In the genomic region with DNA sequence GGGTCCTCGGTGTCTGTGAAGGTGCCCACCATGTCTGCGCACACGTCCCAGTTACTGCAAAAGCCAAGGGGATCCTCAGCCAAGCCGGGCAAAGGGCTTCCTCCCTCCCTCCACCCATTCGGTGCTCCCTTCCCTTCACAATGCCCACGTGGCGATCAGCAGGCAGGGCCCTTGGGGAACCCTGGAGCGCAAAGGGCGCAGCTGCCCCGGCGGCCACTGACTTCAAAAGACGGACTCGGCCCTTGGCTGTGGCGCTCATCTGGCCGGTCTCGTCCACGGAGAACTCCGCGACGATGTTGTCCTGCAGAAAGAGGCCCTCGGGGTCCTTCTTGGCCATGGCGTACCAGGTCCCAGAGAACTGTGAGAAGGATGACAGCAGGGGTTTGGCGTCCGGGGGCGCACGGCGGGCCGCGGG, we compare ENCODE assay signal across 15 cellular contexts. TPM values are rescaled to one million over a fixed set of nuclear protein-coding genes. Genes with fewer than 3 reads are reported as not detected.
DNase-seq lines count a peak whose midpoint lies in the region; FAIRE-seq and TF ChIP-seq lines count a peak whose summit lies in the region.
"Had no signal": no experiment of that assay in that cellular context is flagged by ENCODE, and none has a peak within 500 bp of the region (broad histone marks: within the 10 kb centered on the region; RNA-seq: fewer than 3 reads in every experiment).

No MANE protein-coding gene starts in this region.

- no peak overlapping the region for H3K23ac ChIP-seq in neuronal stem cell (ENCODE audit: low read depth, low read length, poor library complexity)

- TF ChIP-seq POLR2A in H54 (IDR thresholded peaks at IDR 0.05; ENCODE audit: low read depth, low read length): no peak

- no peak overlapping the region for H3K27ac ChIP-seq in cardiac muscle cell
- H3K27ac ChIP-seq in neuronal stem cell (replicated peaks; ENCODE audit: low read length): no peak overlapping the region
- no peak overlapping the region for H3K27ac ChIP-seq in urinary bladder (ENCODE audit: low read depth)

- peaks cover 8% of the 10 kb centered on the region for H3K27me3 Mint-ChIP-seq in glutamatergic neuron (ENCODE audit: unreplicated experiment)

- H2BK120ac ChIP-seq in neuronal stem cell (ENCODE audit: low read depth, low read length): no peak overlapping the region

- no peak overlapping the region for H3K18ac ChIP-seq in neuronal stem cell (ENCODE audit: low read length)

- peak overlapping the region; percentile 30 for H3K4me3 Mint-ChIP-seq in glutamatergic neuron (ENCODE audit: unreplicated experiment)

- no peak overlapping the region for H4K91ac ChIP-seq in neuronal stem cell (ENCODE audit: low read depth, low read length, poor library complexity)

- H3K27me3 ChIP-seq in cardiac muscle cell (peaks cover 73% of the 10 kb centered on the region), neuronal stem cell (ENCODE audit: control insufficient read depth in 3 of 3, insufficient read depth in 3 of 3, low read depth in 1 of 3, low read length in 3 of 3) (peaks cover 20 to 86% (median 40%) of the 10 kb centered on the region in 3 experiments)

- H3K27ac Mint-ChIP-seq in glutamatergic neuron (ENCODE audit: unreplicated experiment): no peak overlapping the region
- H3K27ac Mint-ChIP-seq: naive B cell had no signal

- H3K4me1 ChIP-seq in cardiac muscle cell (ENCODE audit: low read depth) (no peaks in the 10 kb centered on the region), neuronal stem cell (ENCODE audit: control insufficient read depth in 2 of 2, insufficient read depth in 1 of 2, low read depth in 1 of 2, low read length in 2 of 2) (peaks cover 0 to 3% of the 10 kb centered on the region in 2 donors), urinary bladder (ENCODE audit: insufficient read depth) (no peaks in the 10 kb centered on the region)

- H3K14ac ChIP-seq in neuronal stem cell (ENCODE audit: low read length): no peak overlapping the region

- peak overlapping the region; percentile 75 for H2AFZ ChIP-seq in neuronal stem cell (ENCODE audit: low read length)

- H2BK15ac ChIP-seq in neuronal stem cell (ENCODE audit: low read length): no peak overlapping the region

- no peak overlapping the region for H2BK12ac ChIP-seq in neuronal stem cell (ENCODE audit: low read length)

- no peak for FAIRE-seq in H54 (lab: Jason Lieb, UNC)

- peaks cover 4% of the 10 kb centered on the region for H3K9me3 Mint-ChIP-seq in glutamatergic neuron (ENCODE audit: unreplicated experiment)
- H3K9me3 Mint-ChIP-seq: naive B cell had no signal

- DNase-seq in cardiac muscle cell (ENCODE audit: low read depth in 1 of 2, low spot score in 1 of 2) (no peak), cardiac septum (ENCODE audit: low spot score) (no peak), glutamatergic neuron (peak; percentile 29), neuronal stem cell (ENCODE audit: low spot score) (no peak), H54 (ENCODE audit: insufficient read length, low spot score) (no peak), GF-D8 (lab: John Stamatoyannopoulos, UW) (no peak)
- no peak for DNase-seq in activated CD4-positive, alpha-beta T cell treated with anti-CD3 and anti-CD28 coated beads, Interleukin-2, amount 50 U/mL, for 4 hours
- DNase-seq: activated naive CD4-positive, alpha-beta T cell treated with Interleukin-2 at 50 U/mL for 16 hours; naive B cell; NCI-H1105 treated with DMSO at 0.1 percent for 48 hours; NCI-H774; stimulated activated CD4-positive, alpha-beta T cell treated with anti-CD3 and anti-CD28 coated beads, Interleukin-2, amount 100 ng/mL, for 48 hours; stimulated activated naive CD8-positive, alpha-beta T cell treated with anti-CD3 and anti-CD28 coated beads, Interleukin-15, Interleukin-2, amounts not matched to agents 100 U/mL and 50 U/mL, for 24 hours had no signal

- H3K4me3 ChIP-seq in cardiac muscle cell (peak overlapping the region; percentile 27), neuronal stem cell (ENCODE audit: low read length in 2 of 2) (no peak overlapping the region), urinary bladder (ENCODE audit: low read depth, low read length) (peak overlapping the region; percentile 60)

- intact Hi-C loops in cardiac septum (cut with DNase I): no loop called here

- H2BK5ac ChIP-seq in neuronal stem cell (ENCODE audit: low read length): no peak overlapping the region

- no peak overlapping the region for H3K4ac ChIP-seq in neuronal stem cell (ENCODE audit: low read length)

- no peaks in the 10 kb centered on the region for H3K79me1 ChIP-seq in neuronal stem cell (ENCODE audit: low read depth, low read length)

- peaks cover 6% of the 10 kb centered on the region for H3K4me1 Mint-ChIP-seq in glutamatergic neuron (ENCODE audit: low read depth, unreplicated experiment)

- H3K36me3 Mint-ChIP-seq in glutamatergic neuron (ENCODE audit: unreplicated experiment): peaks cover 4% of the 10 kb centered on the region
- H3K36me3 Mint-ChIP-seq: naive B cell had no signal

- peak overlapping the region; percentile 92 for H3K4me2 ChIP-seq in neuronal stem cell (ENCODE audit: insufficient read depth, low read length, poor library complexity, severe bottlenecking)

- H3K9me3 ChIP-seq in cardiac muscle cell (ENCODE audit: low read depth): no peaks in the 10 kb centered on the region
- H3K9me3 ChIP-seq in neuronal stem cell (replicated peaks in 1 of 2; ENCODE audit: control insufficient read depth in 2 of 2, insufficient read depth in 1 of 2, low read depth in 1 of 2, low read length in 2 of 2): peaks cover 0 to 2% of the 10 kb centered on the region in 2 donors

- no peak overlapping the region for H3K9ac ChIP-seq in neuronal stem cell (ENCODE audit: low read depth, low read length, poor library complexity)

- no peak overlapping the region for H4K8ac ChIP-seq in neuronal stem cell (ENCODE audit: low read depth, low read length)

- no peaks in the 10 kb centered on the region for H3K36me3 ChIP-seq in cardiac muscle cell
- no peaks in the 10 kb centered on the region for H3K36me3 ChIP-seq in neuronal stem cell (replicated peaks in 1 of 2; ENCODE audit: control insufficient read depth in 2 of 2, insufficient read depth in 2 of 2, low read length in 2 of 2)
- H3K36me3 ChIP-seq in urinary bladder (ENCODE audit: insufficient read depth): no peaks in the 10 kb centered on the region

- WGBS in neuronal stem cell (ENCODE audit: extremely low coverage in 2 of 2, insufficient read length in 2 of 2, insufficient replicate concordance in 1 of 2), 2 donors: no CpG with 5 or more reads among the region's 29 CpGs
- 16% methylated on average over 29 of the region's 29 CpGs for WGBS in urinary bladder

- peak overlapping the region; percentile 25 for H2AK5ac ChIP-seq in neuronal stem cell (ENCODE audit: low read depth, low read length)

- TF ChIP-seq CTCF in cardiac muscle cell (IDR thresholded peaks at IDR 0.05; ENCODE audit: low read depth, low read length): no peak
- TF ChIP-seq CTCF in glutamatergic neuron (IDR thresholded peaks at IDR 0.05; ENCODE audit: partially characterized antibody, unreplicated experiment): no peak

RNA-seq across cellular contexts. Expression of a gene that starts 0.6 kb away (rescaled TPM):
- not detected in 2 replicates for total RNA-seq in cardiac muscle cell
- 0.86 TPM in 1 of 2 replicates, not detected in the other for polyA plus RNA-seq in cardiac muscle cell
- 2.1 TPM for total RNA-seq in cardiac septum
- not detected for total RNA-seq in glutamatergic neuron (ENCODE audit: unreplicated experiment)
- polyA plus RNA-seq in neuronal stem cell (2013, experiment 1 of 2): 0.06 TPM
- 0.06 TPM for polyA plus RNA-seq in neuronal stem cell (2013, experiment 2 of 2)
- total RNA-seq in urinary bladder: 1.9 TPM
- 40.6 TPM for polyA plus RNA-seq in urinary bladder
- polyA plus RNA-seq: AG04450 had no signal

RNA-seq across cellular contexts. Expression of a gene that starts 11.9 kb away (rescaled TPM):
- total RNA-seq in cardiac muscle cell (not detected in 2 replicates), cardiac septum (not detected), glutamatergic neuron (ENCODE audit: unreplicated experiment) (not detected), urinary bladder (not detected)
- polyA plus RNA-seq in cardiac muscle cell (0.12 and 0.29 TPM in 2 replicates), urinary bladder (0.06 TPM)
- polyA plus RNA-seq in neuronal stem cell (2013, experiment 1 of 2): not detected
- polyA plus RNA-seq in neuronal stem cell (2013, experiment 2 of 2): not detected
- polyA plus RNA-seq: AG04450 had no signal

RNA-seq across cellular contexts. Expression of a gene that starts 34.0 kb away (rescaled TPM):
- total RNA-seq in cardiac muscle cell (not detected in 2 replicates), cardiac septum (0.08 TPM), glutamatergic neuron (ENCODE audit: unreplicated experiment) (not detected), urinary bladder (0.16 TPM)
- polyA plus RNA-seq in cardiac muscle cell (not detected in 2 replicates), urinary bladder (0.25 TPM)
- polyA plus RNA-seq in neuronal stem cell (2013, experiment 1 of 2): 0.01 TPM
- not detected for polyA plus RNA-seq in neuronal stem cell (2013, experiment 2 of 2)
- polyA plus RNA-seq: AG04450 had no signal

Comparison
In these comparisons a context has a peak if more than half of its experiments do, and no peak if none do; other contexts are left out.
1. H3K4me3 ChIP-seq: peak in cardiac muscle cell (single experiment) and urinary bladder (single experiment); none in neuronal stem cell (0 of 2).